Comparison of ENCODE assay signal across 6 cellular contexts in the genomic region with DNA sequence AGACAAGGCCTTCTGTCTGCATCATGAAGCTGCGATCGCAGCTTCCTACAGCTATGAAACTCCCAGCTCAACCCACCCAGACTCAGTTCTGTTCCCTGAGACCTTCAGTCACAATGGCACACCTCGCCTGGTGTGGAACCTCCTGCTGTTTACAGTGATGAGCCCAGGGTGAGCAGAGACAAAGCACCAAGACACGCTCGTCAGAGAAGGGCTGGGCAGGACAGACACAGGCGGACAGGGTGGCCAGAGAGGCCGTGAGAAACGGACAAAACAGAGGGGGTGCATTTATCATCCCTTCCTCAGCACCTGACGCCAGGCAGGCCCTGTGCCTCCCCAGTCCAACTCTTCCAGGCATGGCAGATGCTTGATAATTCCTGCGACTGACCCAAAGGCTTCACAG.
DNase-seq lines count a peak whose midpoint lies in the region; ATAC-seq and TF ChIP-seq lines count a peak whose summit lies in the region.
"Not testable (repeated sequence)": the region's sequence is repeated elsewhere in the genome, so short reads cannot be mapped to it uniquely, and the experiment has no call there.

No MANE protein-coding gene starts in this region.

- H4K20me1 ChIP-seq in GM23338 (replicated peaks; ENCODE audit: insufficient read depth), result not testable (repeated sequence)

- not testable (repeated sequence) for TF ChIP-seq CTCF in GM23338 (conservative IDR thresholded peaks at IDR 0.05; ENCODE audit: low read depth in 2 of 2); coronary artery (IDR thresholded peaks at IDR 0.05); omental fat pad (IDR thresholded peaks at IDR 0.05); upper lobe of right lung (IDR thresholded peaks at IDR 0.05)

- not testable (repeated sequence) for H3K4me1 Mint-ChIP-seq in GM23338; stimulated activated memory B cell treated with anti-CD40 and anti-IgM and Interleukin-4, amounts not matched to agents 10 μg/mL and 1 μg/mL and 100 μg/mL, for 72 hours

- peak; percentile 34; the same call in 1 of the 3 replicates for ATAC-seq in GM23338
- ATAC-seq in SK-N-SH treated with all-trans-retinoic acid at 6 μM for 48 hours, result peak; percentile 27; the same call in 2 of the 3 replicates
- peak; percentile 19 for ATAC-seq in omental fat pad (ENCODE audit: low FRiP score)
- ATAC-seq in stimulated activated memory B cell treated with anti-CD40 and anti-IgM and Interleukin-4, amounts not matched to agents 10 μg/mL and 1 μg/mL and 100 μg/mL, for 72 hours, result peak; percentile 35
- peak; percentile 7 for ATAC-seq in upper lobe of right lung

- H3F3A ChIP-seq in GM23338 (replicated peaks; ENCODE audit: low read depth), result not testable (repeated sequence)

- H3K9me3 Mint-ChIP-seq in GM23338; stimulated activated memory B cell treated with anti-CD40 and anti-IgM and Interleukin-4, amounts not matched to agents 10 μg/mL and 1 μg/mL and 100 μg/mL, for 72 hours: not testable (repeated sequence)

- H3K4me1 ChIP-seq in GM23338 (ENCODE audit: insufficient read depth); upper lobe of right lung: not testable (repeated sequence)

- H3K9me2 ChIP-seq in GM23338 (ENCODE audit: insufficient read depth), result not testable (repeated sequence)

- H3K79me2 ChIP-seq in GM23338 (replicated peaks; ENCODE audit: insufficient read depth), result not testable (repeated sequence)

- intact Hi-C loops in upper lobe of right lung (cut with DNase I), result not testable (repeated sequence)

- H3K27ac Mint-ChIP-seq in GM23338; stimulated activated memory B cell treated with anti-CD40 and anti-IgM and Interleukin-4, amounts not matched to agents 10 μg/mL and 1 μg/mL and 100 μg/mL, for 72 hours: not testable (repeated sequence)

- H3K27me3 Mint-ChIP-seq in GM23338 (ENCODE audit: insufficient read depth, low read depth, poor library complexity), result not testable (repeated sequence)
- peaks cover 17% of the 10 kb centered on the region for H3K27me3 Mint-ChIP-seq in stimulated activated memory B cell treated with anti-CD40 and anti-IgM and Interleukin-4, amounts not matched to agents 10 μg/mL and 1 μg/mL and 100 μg/mL, for 72 hours

- H2AFZ ChIP-seq in GM23338, result not testable (repeated sequence)

- H3K4me3 ChIP-seq in GM23338, coronary artery, upper lobe of right lung: not testable (repeated sequence)

- not testable (repeated sequence) for H3K9me3 ChIP-seq in upper lobe of right lung

- H3K4me2 ChIP-seq in GM23338, result not testable (repeated sequence)

- H3K4me3 Mint-ChIP-seq in GM23338; stimulated activated memory B cell treated with anti-CD40 and anti-IgM and Interleukin-4, amounts not matched to agents 10 μg/mL and 1 μg/mL and 100 μg/mL, for 72 hours: not testable (repeated sequence)

- not testable (repeated sequence) for H3K27ac ChIP-seq in GM23338 (ENCODE audit: low read depth); coronary artery; upper lobe of right lung

- H3K27me3 ChIP-seq in GM23338 (ENCODE audit: insufficient read depth); upper lobe of right lung: not testable (repeated sequence)

- H3K36me3 Mint-ChIP-seq in GM23338 (ENCODE audit: low read depth); stimulated activated memory B cell treated with anti-CD40 and anti-IgM and Interleukin-4, amounts not matched to agents 10 μg/mL and 1 μg/mL and 100 μg/mL, for 72 hours: not testable (repeated sequence)

- not testable (repeated sequence) for DNase-seq in GM23338 (ENCODE audit: low spot score); omental fat pad (ENCODE audit: low spot score); upper lobe of right lung
- DNase-seq in coronary artery (ENCODE audit: low spot score), result peak; percentile 46

- H3K36me3 ChIP-seq in GM23338 (ENCODE audit: insufficient read depth); upper lobe of right lung: not testable (repeated sequence)
